11 cellular contexts compared by ENCODE assay signal in the genomic region with DNA sequence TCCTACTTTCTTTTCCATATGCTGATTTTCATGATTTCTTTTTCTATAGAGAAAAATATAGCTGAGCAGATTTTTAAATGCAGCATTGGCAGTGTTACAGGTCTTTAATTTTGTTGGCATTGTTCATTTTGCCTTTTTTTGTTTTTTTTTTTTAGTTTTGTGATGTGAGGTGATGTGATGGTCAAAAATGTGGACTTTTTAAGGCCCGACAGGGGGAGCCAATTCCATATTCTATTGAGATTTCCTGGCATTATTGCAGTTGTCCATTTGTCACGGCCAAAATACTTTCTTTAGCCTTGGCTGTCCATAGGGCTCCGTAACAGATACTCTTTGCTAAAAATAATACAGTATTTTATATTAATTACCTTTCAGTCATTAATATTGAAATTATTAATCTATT. TPM values are rescaled to one million over a fixed set of nuclear protein-coding genes. Genes with fewer than 3 reads are reported as not detected.
DNase-seq lines count a peak whose midpoint lies in the region; ATAC-seq, FAIRE-seq and TF ChIP-seq lines count a peak whose summit lies in the region.
"Had no signal": no experiment of that assay in that cellular context is flagged by ENCODE, and none has a peak within 500 bp of the region (broad histone marks: within the 10 kb centered on the region; RNA-seq: fewer than 3 reads in every experiment).

No MANE protein-coding gene starts in this region.

- H2BK12ac ChIP-seq in mesenchymal stem cell (ENCODE audit: low read length in 2 of 2) = no peak overlapping the region

- H3K36me3 ChIP-seq in bronchial epithelial cell (ENCODE audit: control insufficient read depth, insufficient read depth, low read length) = no peaks in the 10 kb centered on the region
- H3K36me3 ChIP-seq in mesenchymal stem cell (ENCODE audit: control insufficient read depth in 1 of 2, insufficient read depth in 2 of 2, low read depth in 1 of 2, low read length in 2 of 2) = no peaks in the 10 kb centered on the region

- H3K9ac ChIP-seq in mesenchymal stem cell (ENCODE audit: low read length) = peak overlapping the region; percentile 68

- H2AK5ac ChIP-seq in mesenchymal stem cell (ENCODE audit: low read length, severe bottlenecking) = no peak overlapping the region

- H2BK5ac ChIP-seq in mesenchymal stem cell (ENCODE audit: low read depth, low read length, poor library complexity, severe bottlenecking) = no peak overlapping the region

- H3K27me3 ChIP-seq in bronchial epithelial cell (ENCODE audit: control insufficient read depth, insufficient read depth, low read length) (no peaks in the 10 kb centered on the region), mesenchymal stem cell (ENCODE audit: control insufficient read depth in 1 of 2, insufficient read depth in 1 of 2, low read length in 2 of 2) (no peaks in the 10 kb centered on the region)

- no peak for ATAC-seq in GM18909 (IDR thresholded peaks at IDR 0.05; ENCODE audit: poor library complexity, unreplicated experiment)
- no peak for ATAC-seq in GM18511 (IDR thresholded peaks at IDR 0.05; ENCODE audit: unreplicated experiment)
- ATAC-seq: stimulated activated memory B cell treated with anti-CD40 and anti-IgM and Interleukin-4, amounts not matched to agents 10 μg/mL and 1 μg/mL and 100 μg/mL, for 72 hours had no signal

- no peaks in the 10 kb centered on the region for H3K79me1 ChIP-seq in mesenchymal stem cell (replicated peaks; ENCODE audit: low read length, poor library complexity, severe bottlenecking)

- no peak overlapping the region for H3K18ac ChIP-seq in mesenchymal stem cell (ENCODE audit: low read depth in 1 of 2, low read length in 2 of 2)

- FAIRE-seq in bronchial epithelial cell (lab: Jason Lieb, UNC) = no peak

- WGBS in mesenchymal stem cell = 20% methylated on average over 1 of the region's 3 CpGs

- H4K8ac ChIP-seq in mesenchymal stem cell (ENCODE audit: low read length) = no peak overlapping the region

- no peak overlapping the region for H3K4me3 ChIP-seq in bronchial epithelial cell (ENCODE audit: low read depth, low read length)
- H3K4me3 ChIP-seq in mesenchymal stem cell (ENCODE audit: insufficient read depth in 1 of 2, low read depth in 1 of 2, low read length in 2 of 2) = no peak overlapping the region

- peak; percentile 75 for DNase-seq in DMS53 (lab: John Stamatoyannopoulos, UW)
- DNase-seq in M059J (ENCODE audit: low read depth) = peak; percentile 60
- DNase-seq in bronchial epithelial cell (ENCODE audit: low read depth) = no peak
- DNase-seq in mesenchymal stem cell = peak; percentile 35
- no peak for DNase-seq in NCI-H2107 (lab: John Stamatoyannopoulos, UW)
- DNase-seq in SIG-M5 (lab: John Stamatoyannopoulos, UW) = no peak
- DNase-seq: occipital lobe had no signal

- H2AFZ ChIP-seq in mesenchymal stem cell (ENCODE audit: low read depth, low read length) = no peak overlapping the region

- peak; percentile 29 for TF ChIP-seq CTCF in bronchial epithelial cell (IDR thresholded peaks at IDR 0.05; ENCODE audit: insufficient read depth, low read length, severe bottlenecking)

- H3K23ac ChIP-seq in mesenchymal stem cell (ENCODE audit: low read length in 2 of 2) = no peak overlapping the region

- no peaks in the 10 kb centered on the region for H3K4me1 ChIP-seq in mesenchymal stem cell (ENCODE audit: control insufficient read depth, insufficient read depth, low read depth, low read length)

- H3K4ac ChIP-seq in mesenchymal stem cell (ENCODE audit: low read depth in 1 of 2, low read length in 2 of 2) = no peak overlapping the region

- H3K4me2 ChIP-seq in mesenchymal stem cell (ENCODE audit: low read length, poor library complexity, severe bottlenecking) = no peak overlapping the region

- H2BK15ac ChIP-seq in mesenchymal stem cell (ENCODE audit: low read depth, poor library complexity, severe bottlenecking) = no peak overlapping the region

- no peak overlapping the region for H4K91ac ChIP-seq in mesenchymal stem cell (ENCODE audit: low read length)

- no peak overlapping the region for H2BK120ac ChIP-seq in mesenchymal stem cell (ENCODE audit: low read depth, low read length)

- H3K9me3 ChIP-seq in mesenchymal stem cell (ENCODE audit: control insufficient read depth, low read length) = no peaks in the 10 kb centered on the region

- H3K27ac ChIP-seq in mesenchymal stem cell (ENCODE audit: low read length, poor library complexity, severe bottlenecking) = no peak overlapping the region

- no peak overlapping the region for H3K14ac ChIP-seq in mesenchymal stem cell (ENCODE audit: low read length in 2 of 2)

RNA-seq across cellular contexts. Expression of gene SLIT2, which starts 47.8 kb away (rescaled TPM):
- total RNA-seq in M059J (2014; rRNA removed; shearing (Covaris generic)) = 8.1 and 13.3 TPM in 2 replicates
- 0.79 and 1.9 TPM in 2 replicates for total RNA-seq in bronchial epithelial cell
- polyA plus RNA-seq in mesenchymal stem cell (2013, experiment 1 of 2) = 19.2 TPM
- 18.7 TPM for polyA plus RNA-seq in mesenchymal stem cell (2013, experiment 2 of 2)
- total RNA-seq: activated CD8-positive, alpha-beta memory T cell treated with anti-CD3 and anti-CD28 coated beads for 36 hours had no signal

Comparison
In these comparisons a context has a peak if more than half of its experiments do, and no peak if none do; other contexts are left out.
1. DNase-seq: peak in DMS53 (single experiment), M059J (single experiment) and mesenchymal stem cell (single experiment); none in bronchial epithelial cell (single experiment), NCI-H2107 (single experiment) and SIG-M5 (single experiment).